ENCODE assay signal across 21 cellular contexts in genomic region chr5:67061511-67061910, GRCh38.
A peak's percentile ranks its signal among the peaks of the same experiment; 100 is the strongest.
DNase-seq lines count a peak whose midpoint lies in the region; TF ChIP-seq lines count a peak whose summit lies in the region.
"Had no signal": no experiment of that assay in that cellular context is flagged by ENCODE, and none has a peak within 500 bp of the region (broad histone marks: within the 10 kb centered on the region; RNA-seq: fewer than 3 reads in every experiment).

No MANE protein-coding gene starts in this region.

- TF ChIP-seq CTCF in progenitor cell of endocrine pancreas (IDR thresholded peaks at IDR 0.05; ENCODE audit: unreplicated experiment), result no peak
- TF ChIP-seq CTCF in GM13977 (IDR thresholded peaks at IDR 0.05; ENCODE audit: extremely low read depth, insufficient read depth, missing control alignments), result no peak

- CTCF ChIA-PET in activated naive CD4-positive, alpha-beta T cell treated with anti-CD3 and anti-CD28 coated beads, Interleukin-2, amount 10 ng/mL, durations not matched to agents 7 days and 5 days (lab: Charles Lee), result no interaction called here

- H3K27me3 Mint-ChIP-seq in activated naive CD4-positive, alpha-beta T cell treated with anti-CD3 and anti-CD28 coated beads, Interleukin-2, amount 50 U/mL, for 24 hours, result no peaks in the 10 kb centered on the region
- no peaks in the 10 kb centered on the region for H3K27me3 Mint-ChIP-seq in activated naive CD4-positive, alpha-beta T cell treated with anti-CD3 and anti-CD28 coated beads, Interleukin-2, amount 10 ng/mL, durations not matched to agents 7 days and 5 days
- H3K27me3 Mint-ChIP-seq in progenitor cell of endocrine pancreas, result no peaks in the 10 kb centered on the region

- H3K27ac ChIP-seq in epithelial cell of prostate, result peak overlapping the region; percentile 53
- H3K27ac ChIP-seq: GM23248, PC-9 had no signal

- H3K36me3 Mint-ChIP-seq in activated naive CD4-positive, alpha-beta T cell treated with anti-CD3 and anti-CD28 coated beads, Interleukin-2, amount 50 U/mL, for 24 hours, result peaks cover 23% of the 10 kb centered on the region
- H3K36me3 Mint-ChIP-seq in activated naive CD4-positive, alpha-beta T cell treated with anti-CD3 and anti-CD28 coated beads, Interleukin-2, amount 10 ng/mL, durations not matched to agents 7 days and 5 days, result peaks cover 7% of the 10 kb centered on the region
- peaks cover 1% of the 10 kb centered on the region for H3K36me3 Mint-ChIP-seq in progenitor cell of endocrine pancreas (ENCODE audit: insufficient read depth)

- no peak for DNase-seq in activated naive CD4-positive, alpha-beta T cell treated with anti-CD3 and anti-CD28 coated beads, Interleukin-2, amount 10 ng/mL, durations not matched to agents 7 days and 5 days
- peak; percentile 78 for DNase-seq in epithelial cell of prostate (ENCODE audit: low read depth, low spot score)
- DNase-seq in progenitor cell of endocrine pancreas (ENCODE audit: low spot score, unreplicated experiment), result no peak
- DNase-seq in glomerular visceral epithelial cell (ENCODE audit: extremely low spot score), result no peak
- no peak for DNase-seq in 8988T
- no peak for DNase-seq in GM13977 (ENCODE audit: low spot score)
- no peak for DNase-seq in SIG-M5 (lab: John Stamatoyannopoulos, UW)
- DNase-seq: DMS153; GM23248; H7; NCI-H1105; NCI-H1436 treated with DMSO at 0.1 percent for 48 hours; NCI-H187 treated with DMSO at 0.1 percent for 48 hours; NCI-H2171 treated with DMSO at 0.1 percent for 48 hours; NCI-H446; NCI-H524 treated with DMSO at 0.1 percent for 48 hours; NCI-H774; NK-92 treated with Interleukin-12 subunit alpha and Interleukin-12 subunit beta, amount 100 ng/mL, for 24 hours; PC-9; SHP77 had no signal

- peak overlapping the region; percentile 56 for H3K27ac Mint-ChIP-seq in activated naive CD4-positive, alpha-beta T cell treated with anti-CD3 and anti-CD28 coated beads, Interleukin-2, amount 50 U/mL, for 24 hours
- no peak overlapping the region for H3K27ac Mint-ChIP-seq in activated naive CD4-positive, alpha-beta T cell treated with anti-CD3 and anti-CD28 coated beads, Interleukin-2, amount 10 ng/mL, durations not matched to agents 7 days and 5 days
- peak overlapping the region; percentile 7 for H3K27ac Mint-ChIP-seq in progenitor cell of endocrine pancreas

- peaks cover 39% of the 10 kb centered on the region for H3K4me1 Mint-ChIP-seq in activated naive CD4-positive, alpha-beta T cell treated with anti-CD3 and anti-CD28 coated beads, Interleukin-2, amount 50 U/mL, for 24 hours
- peaks cover 9% of the 10 kb centered on the region for H3K4me1 Mint-ChIP-seq in activated naive CD4-positive, alpha-beta T cell treated with anti-CD3 and anti-CD28 coated beads, Interleukin-2, amount 10 ng/mL, durations not matched to agents 7 days and 5 days
- H3K4me1 Mint-ChIP-seq in progenitor cell of endocrine pancreas (ENCODE audit: low read depth), result peaks cover 16% of the 10 kb centered on the region

- in situ Hi-C loops in GM13977 (cut with MboI; ENCODE audit: low pct_unique_long_range_greater_than_20kb, low sequenced_read_pairs, unreplicated experiment), result no loop called here

- H3K9me3 Mint-ChIP-seq in activated naive CD4-positive, alpha-beta T cell treated with anti-CD3 and anti-CD28 coated beads, Interleukin-2, amount 50 U/mL, for 24 hours, result peaks cover 5% of the 10 kb centered on the region
- H3K9me3 Mint-ChIP-seq in activated naive CD4-positive, alpha-beta T cell treated with anti-CD3 and anti-CD28 coated beads, Interleukin-2, amount 10 ng/mL, durations not matched to agents 7 days and 5 days, result no peaks in the 10 kb centered on the region
- H3K9me3 Mint-ChIP-seq in progenitor cell of endocrine pancreas (ENCODE audit: low read depth), result no peaks in the 10 kb centered on the region

- no peak overlapping the region for H3K4me3 Mint-ChIP-seq in activated naive CD4-positive, alpha-beta T cell treated with anti-CD3 and anti-CD28 coated beads, Interleukin-2, amount 50 U/mL, for 24 hours
- no peak overlapping the region for H3K4me3 Mint-ChIP-seq in activated naive CD4-positive, alpha-beta T cell treated with anti-CD3 and anti-CD28 coated beads, Interleukin-2, amount 10 ng/mL, durations not matched to agents 7 days and 5 days
- no peak overlapping the region for H3K4me3 Mint-ChIP-seq in progenitor cell of endocrine pancreas (ENCODE audit: low read depth)
